ENCODE assay signal across 23 cellular contexts in genomic region chr2:141393214-141393545, GRCh38.
DNase-seq lines count a peak whose midpoint lies in the region; ATAC-seq, FAIRE-seq and TF ChIP-seq lines count a peak whose summit lies in the region.
"Had no signal": no experiment of that assay in that cellular context is flagged by ENCODE, and none has a peak within 500 bp of the region (broad histone marks: within the 10 kb centered on the region; RNA-seq: fewer than 3 reads in every experiment).

No MANE protein-coding gene starts in this region.

- WGBS in endodermal cell (ENCODE audit: insufficient coverage in 1 of 2, insufficient read length in 1 of 2), 2 experiments: 93 to 100% methylated on average over 2 of the region's 2 CpGs
- 95 to 96% methylated on average over 2 of the region's 2 CpGs for WGBS in upper lobe of left lung, 2 donors

- TF ChIP-seq POLR2A in upper lobe of left lung (IDR thresholded peaks at IDR 0.05): no peak

- H3K27ac Mint-ChIP-seq in endodermal cell: peak overlapping the region; percentile 53
- H3K27ac Mint-ChIP-seq: activated CD4-positive, alpha-beta memory T cell treated with anti-CD3 and anti-CD28 coated beads, Interleukin-2, amount 10 ng/mL, durations not matched to agents 7 days and 5 days; activated naive CD4-positive, alpha-beta T cell treated with anti-CD3 and anti-CD28 coated beads, Interleukin-2, amount 50 U/mL, for 72 hours; activated T-cell treated with anti-CD3 and anti-CD28 coated beads, Interleukin-2, amount 50 U/mL, for 24 hours; B cell had no signal

- no peak overlapping the region for H2AFZ ChIP-seq in PC-3 (ENCODE audit: low read length)
- H2AFZ ChIP-seq in osteoblast (ENCODE audit: low read length): no peak overlapping the region

- no peaks in the 10 kb centered on the region for H3K9me2 ChIP-seq in PC-3 (replicated peaks; ENCODE audit: low read length)

- peaks cover 13% of the 10 kb centered on the region for H3K4me1 Mint-ChIP-seq in endodermal cell
- H3K4me1 Mint-ChIP-seq: activated CD4-positive, alpha-beta memory T cell treated with anti-CD3 and anti-CD28 coated beads, Interleukin-2, amount 10 ng/mL, durations not matched to agents 7 days and 5 days; B cell had no signal

- H3K4me1 ChIP-seq in PC-3 (ENCODE audit: insufficient read depth, low read length) (peaks cover 17% of the 10 kb centered on the region), endodermal cell (ENCODE audit: control insufficient read depth, insufficient read depth, low read length) (no peaks in the 10 kb centered on the region), osteoblast (ENCODE audit: insufficient read depth, low read length) (no peaks in the 10 kb centered on the region), upper lobe of left lung (no peaks in the 10 kb centered on the region)
- H3K4me1 ChIP-seq: uterus had no signal

- H3K4me3 Mint-ChIP-seq in endodermal cell: no peak overlapping the region
- H3K4me3 Mint-ChIP-seq: activated CD4-positive, alpha-beta memory T cell treated with anti-CD3 and anti-CD28 coated beads, Interleukin-2, amount 10 ng/mL, durations not matched to agents 7 days and 5 days; activated T-cell treated with anti-CD3 and anti-CD28 coated beads, Interleukin-2, amount 50 U/mL, for 24 hours; B cell had no signal

- peak overlapping the region; percentile 11 for H3K4me2 ChIP-seq in PC-3 (ENCODE audit: low read length)
- no peak overlapping the region for H3K4me2 ChIP-seq in osteoblast (ENCODE audit: insufficient read depth, low read length)

- TF ChIP-seq CTCF in D721Med (IDR thresholded peaks at IDR 0.05; ENCODE audit: insufficient read depth, missing control alignments) (no peak), PC-3 (conservative IDR thresholded peaks at IDR 0.05; ENCODE audit: low read depth, low read length) (no peak), endodermal cell (conservative IDR thresholded peaks at IDR 0.05) (no peak), osteoblast (IDR thresholded peaks at IDR 0.05; ENCODE audit: extremely low read depth, low read depth, low read length) (no peak), upper lobe of left lung (IDR thresholded peaks at IDR 0.05) (no peak)

- POLR2A ChIA-PET in PC-3 (lab: Charles Lee; ENCODE audit: unreplicated experiment): interaction anchor here (0.7 kb wide), 1 partner anchor 234 kb away, joined by 3 read pairs; no protein-coding TSS in a partner anchor

- H4K20me1 ChIP-seq in PC-3 (ENCODE audit: low read length) (no peaks in the 10 kb centered on the region), osteoblast (ENCODE audit: insufficient read depth, low read length) (no peaks in the 10 kb centered on the region)

- BruUV-seq in PC-3 (replicated peaks; lab: Mats Ljungman, UMichigan): no TSS peak

- H3F3A ChIP-seq in PC-3 (ENCODE audit: low read length, unreplicated experiment): no peaks in the 10 kb centered on the region

- H3K36me3 ChIP-seq in PC-3 (ENCODE audit: low read depth, low read length): no peaks in the 10 kb centered on the region
- no peaks in the 10 kb centered on the region for H3K36me3 ChIP-seq in endodermal cell (ENCODE audit: control insufficient read depth, insufficient read depth, low read length)
- H3K36me3 ChIP-seq in osteoblast (ENCODE audit: insufficient read depth, low read length): no peaks in the 10 kb centered on the region
- H3K36me3 ChIP-seq in upper lobe of left lung: no peaks in the 10 kb centered on the region
- H3K36me3 ChIP-seq: uterus, WERI-Rb-1 had no signal

- CTCF ChIA-PET in PC-3 (lab: Charles Lee): interaction anchor here (0.7 kb wide), 1 partner anchor 162 kb away, joined by 3 read pairs; no protein-coding TSS in a partner anchor

- TF ChIP-seq EP300 in upper lobe of left lung (IDR thresholded peaks at IDR 0.05): no peak

- peak overlapping the region; percentile 63 for H3K27ac ChIP-seq in PC-3 (ENCODE audit: low read length)
- H3K27ac ChIP-seq in endodermal cell (ENCODE audit: low read depth, low read length): no peak overlapping the region
- H3K27ac ChIP-seq in osteoblast (ENCODE audit: low read depth, low read length): peak overlapping the region; percentile 52
- no peak overlapping the region for H3K27ac ChIP-seq in upper lobe of left lung
- H3K27ac ChIP-seq: uterus, WERI-Rb-1 had no signal

- DNase-seq in D721Med (ENCODE audit: insufficient read length, low spot score): no peak
- DNase-seq in PC-3: peak; percentile 69
- no peak for DNase-seq in endodermal cell
- DNase-seq in osteoblast (ENCODE audit: insufficient read length, low spot score, missing footprints): no peak
- DNase-seq in stimulated activated CD8-positive, alpha-beta memory T cell treated with anti-CD3 and anti-CD28 coated beads, Interleukin-4, amount 100 ng/mL, for 48 hours: no peak
- DNase-seq in CD1c-positive myeloid dendritic cell (ENCODE audit: extremely low spot score): no peak
- no peak for DNase-seq in upper lobe of left lung
- DNase-seq: activated CD4-positive, alpha-beta memory T cell treated with anti-CD3 and anti-CD28 coated beads, Interleukin-2, amount 10 ng/mL, durations not matched to agents 7 days and 5 days; activated T-cell treated with anti-CD3 and anti-CD28 coated beads, Interleukin-2, amount 50 U/mL, for 24 hours; effector CD8-positive, alpha-beta T cell; hippocampal formation; mucosa of descending colon; NCI-H1436 treated with DMSO at 0.1 percent for 48 hours; NCI-H345; occipital lobe; RPMI8226; uterus; WERI-Rb-1 had no signal

- intact Hi-C loops in PC-3 (cut with micrococcal nuclease): loop anchor here (2.0 to 10.0 kb wide), 4 partner anchors 52 to 742 kb away; partner anchors contain the start of gene LRP1B

- H3K9me3 Mint-ChIP-seq in endodermal cell: no peaks in the 10 kb centered on the region

- H3K27me3 Mint-ChIP-seq in endodermal cell (ENCODE audit: insufficient read depth): no peaks in the 10 kb centered on the region
- H3K27me3 Mint-ChIP-seq: activated CD4-positive, alpha-beta memory T cell treated with anti-CD3 and anti-CD28 coated beads, Interleukin-2, amount 10 ng/mL, durations not matched to agents 7 days and 5 days; activated T-cell treated with anti-CD3 and anti-CD28 coated beads, Interleukin-2, amount 50 U/mL, for 24 hours; B cell had no signal

- H3K4me3 ChIP-seq in PC-3 (ENCODE audit: low read length) (no peak overlapping the region), endodermal cell (ENCODE audit: low read length) (no peak overlapping the region), osteoblast (ENCODE audit: insufficient read depth, low read length) (no peak overlapping the region), upper lobe of left lung (no peak overlapping the region)
- H3K4me3 ChIP-seq: mucosa of descending colon, uterus had no signal

- H3K9me3 ChIP-seq in PC-3 (ENCODE audit: low read length) (no peaks in the 10 kb centered on the region), endodermal cell (ENCODE audit: control insufficient read depth, low read length) (no peaks in the 10 kb centered on the region), osteoblast (ENCODE audit: low read depth, low read length) (no peaks in the 10 kb centered on the region), upper lobe of left lung (no peaks in the 10 kb centered on the region)
- H3K9me3 ChIP-seq: mucosa of descending colon, uterus had no signal

- peak; percentile 11 for FAIRE-seq in D721Med (lab: Jason Lieb, UNC)

- H3K36me3 Mint-ChIP-seq in endodermal cell (ENCODE audit: low read depth): no peaks in the 10 kb centered on the region
- H3K36me3 Mint-ChIP-seq: activated naive CD4-positive, alpha-beta T cell treated with anti-CD3 and anti-CD28 coated beads, Interleukin-2, amount 50 U/mL, for 72 hours had no signal

- no peaks in the 10 kb centered on the region for H3K27me3 ChIP-seq in PC-3 (ENCODE audit: low read length)
- H3K27me3 ChIP-seq in endodermal cell (ENCODE audit: control insufficient read depth, insufficient read depth, low read length, poor library complexity, severe bottlenecking): no peaks in the 10 kb centered on the region
- H3K27me3 ChIP-seq in osteoblast (ENCODE audit: insufficient read depth, low read length): no peaks in the 10 kb centered on the region
- H3K27me3 ChIP-seq in upper lobe of left lung: no peaks in the 10 kb centered on the region
- H3K27me3 ChIP-seq: uterus had no signal

- ATAC-seq in PC-3: peak; percentile 92
- ATAC-seq in HG02938 (IDR thresholded peaks at IDR 0.05; ENCODE audit: unreplicated experiment): no peak
- no peak for ATAC-seq in upper lobe of left lung (ENCODE audit: low FRiP score in 2 of 2)
- ATAC-seq: activated naive CD4-positive, alpha-beta T cell treated with anti-CD3 and anti-CD28 coated beads, Interleukin-2, amount 50 U/mL, for 72 hours; HCT116; mucosa of descending colon; sciatic nerve had no signal

- H3K9ac ChIP-seq in PC-3 (ENCODE audit: low read length) (peak overlapping the region; percentile 30; the same call in 1 of the 2 replicates), endodermal cell (ENCODE audit: extremely low read depth, low read length, poor library complexity, severe bottlenecking) (no peak overlapping the region)

- H3K79me2 ChIP-seq in PC-3 (ENCODE audit: low read length): no peaks in the 10 kb centered on the region
- H3K79me2 ChIP-seq in osteoblast (ENCODE audit: insufficient read depth, low read length): no peaks in the 10 kb centered on the region

Comparison
In these comparisons a context has a peak if more than half of its experiments do, and no peak if none do; other contexts are left out.
1. H3K27ac ChIP-seq: peak in PC-3 (single experiment) and osteoblast (single experiment); none in endodermal cell (single experiment) and upper lobe of left lung (0 of 4).